Comparison of ENCODE assay signal across 8 cellular contexts in the genomic region with DNA sequence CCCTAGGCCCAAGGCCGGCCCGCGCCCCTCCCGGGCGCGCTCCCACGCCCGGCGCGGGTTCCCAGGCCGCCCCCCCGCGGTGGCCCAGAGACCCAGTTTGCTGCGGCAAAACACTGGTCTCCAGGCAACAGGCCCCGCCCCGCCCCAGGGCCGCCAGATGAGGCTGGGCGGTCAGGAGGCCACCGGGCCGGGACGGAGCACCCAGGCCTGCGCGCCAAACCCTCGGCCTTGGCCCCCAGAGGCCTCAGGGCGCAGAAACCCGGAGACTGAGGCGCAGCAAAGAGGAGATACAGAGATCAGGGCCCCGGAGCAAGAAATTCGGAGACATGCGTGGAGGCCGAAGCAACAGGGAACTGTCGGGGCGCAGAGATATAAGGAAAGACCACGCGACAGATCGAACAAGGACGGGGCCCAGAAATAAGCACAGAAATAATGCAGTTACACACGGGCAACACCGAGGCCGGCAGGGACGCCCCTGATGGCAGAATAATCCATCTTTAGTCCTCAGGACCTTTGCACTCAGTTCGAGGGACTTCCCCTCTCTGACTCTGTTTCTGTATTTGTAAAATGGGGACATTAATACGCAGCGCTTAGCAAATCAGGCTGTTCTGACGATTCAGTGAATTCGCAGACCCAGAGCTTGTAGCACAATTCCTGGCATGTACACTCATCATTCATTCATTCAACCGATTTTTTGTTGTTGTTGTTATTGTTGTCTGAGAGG. TPM values are rescaled to one million over a fixed set of nuclear protein-coding genes. Genes with fewer than 3 reads are reported as not detected.
A peak's percentile ranks its signal among the peaks of the same experiment; 100 is the strongest.
DNase-seq lines count a peak whose midpoint lies in the region; ATAC-seq, FAIRE-seq and TF ChIP-seq lines count a peak whose summit lies in the region.

No MANE protein-coding gene starts in this region.

- TF ChIP-seq CTCF in astrocyte (IDR thresholded peaks at IDR 0.05; ENCODE audit: insufficient read depth, low read depth, low read length), result no peak
- TF ChIP-seq CTCF in prostate gland (IDR thresholded peaks at IDR 0.05), result no peak

- H3K9ac ChIP-seq in astrocyte (ENCODE audit: low read length), result peak overlapping the region; percentile 99

- H3K36me3 ChIP-seq in astrocyte (ENCODE audit: insufficient read depth, low read length) (no peaks in the 10 kb centered on the region), prostate gland (no peaks in the 10 kb centered on the region)

- H3K27me3 Mint-ChIP-seq in astrocyte (ENCODE audit: low read depth, unreplicated experiment), result no peaks in the 10 kb centered on the region

- intact Hi-C loops in right cardiac atrium (cut with DNase I) (no loop called here), prostate gland (cut with DNase I) (no loop called here)

- H3K4me1 ChIP-seq in astrocyte (ENCODE audit: insufficient read depth, low read length), result peaks cover 29% of the 10 kb centered on the region
- peaks cover 7% of the 10 kb centered on the region for H3K4me1 ChIP-seq in right cardiac atrium (ENCODE audit: control insufficient read depth, insufficient read depth, low read length)
- H3K4me1 ChIP-seq in prostate gland (replicated peaks), result no peaks in the 10 kb centered on the region

- H3K27me3 ChIP-seq in astrocyte (ENCODE audit: insufficient read depth, low read length) (no peaks in the 10 kb centered on the region), right cardiac atrium (ENCODE audit: control insufficient read depth, insufficient read depth) (no peaks in the 10 kb centered on the region), prostate gland (replicated peaks; ENCODE audit: insufficient read depth) (no peaks in the 10 kb centered on the region)

- peak overlapping the region; percentile 91 for H3K27ac Mint-ChIP-seq in astrocyte (ENCODE audit: unreplicated experiment)

- H3K9me3 Mint-ChIP-seq in astrocyte (ENCODE audit: unreplicated experiment), result no peaks in the 10 kb centered on the region

- peak overlapping the region; percentile 60 for H3K4me3 Mint-ChIP-seq in astrocyte (ENCODE audit: unreplicated experiment)

- H3K9me3 ChIP-seq in astrocyte (ENCODE audit: insufficient read depth, low read depth, low read length), result no peaks in the 10 kb centered on the region
- no peaks in the 10 kb centered on the region for H3K9me3 ChIP-seq in right cardiac atrium (ENCODE audit: control insufficient read depth, low read length)
- H3K9me3 ChIP-seq in prostate gland, result no peaks in the 10 kb centered on the region

- 10% methylated on average over 47 of the region's 47 CpGs for WGBS in right cardiac atrium
- WGBS in prostate gland, result 17% methylated on average over 43 of the region's 47 CpGs

- H3K27ac ChIP-seq in astrocyte (ENCODE audit: low read depth, low read length) (peak overlapping the region; percentile 71), right cardiac atrium (ENCODE audit: low read length) (peak overlapping the region; percentile 67), prostate gland (peak overlapping the region; percentile 93 to 96)

- no peaks in the 10 kb centered on the region for H3K79me2 ChIP-seq in astrocyte (ENCODE audit: insufficient read depth, low read length)

- no peaks in the 10 kb centered on the region for H3K36me3 Mint-ChIP-seq in astrocyte (ENCODE audit: low read depth, unreplicated experiment)

- FAIRE-seq in astrocyte (lab: Jason Lieb, UNC), result no peak

- H3K4me3 ChIP-seq in astrocyte (ENCODE audit: insufficient read depth, low read depth, low read length), result peak overlapping the region; percentile 13
- peak overlapping the region; percentile 55 for H3K4me3 ChIP-seq in right cardiac atrium (ENCODE audit: low read length)
- H3K4me3 ChIP-seq in prostate gland, result peak overlapping the region; percentile 32 to 42

- ATAC-seq in GM19025 (IDR thresholded peaks at IDR 0.05; ENCODE audit: low read depth, unreplicated experiment) (peak; percentile 50), right cardiac atrium (peak; percentile 81 to 85), HG03095 (IDR thresholded peaks at IDR 0.05; ENCODE audit: unreplicated experiment) (no peak)

- H3K4me1 Mint-ChIP-seq in astrocyte (ENCODE audit: low read depth, unreplicated experiment), result peaks cover 10% of the 10 kb centered on the region

- H2AFZ ChIP-seq in astrocyte (ENCODE audit: low read depth, low read length), result peak overlapping the region; percentile 15

- no peaks in the 10 kb centered on the region for H4K20me1 ChIP-seq in astrocyte (ENCODE audit: insufficient read depth, low read length)

- H3K4me2 ChIP-seq in astrocyte (ENCODE audit: low read length), result peak overlapping the region; percentile 97

- DNase-seq in Ammon's horn (ENCODE audit: low spot score) (peak; percentile 92), Kasumi-1 (lab: John Stamatoyannopoulos, UW) (peak; percentile 54 to 61), T-helper 22 cell (ENCODE audit: low read depth) (peak; percentile 70), astrocyte (ENCODE audit: low read depth) (peak; percentile 64), right cardiac atrium (peak; percentile 97 to 99 (median 99)), prostate gland (ENCODE audit: low spot score) (peak; percentile 88)

- TF ChIP-seq POLR2A in prostate gland (IDR thresholded peaks at IDR 0.05), result peak; percentile 61

RNA-seq across cellular contexts. Expression of a gene that starts 20.8 kb away (rescaled TPM):
- total RNA-seq in astrocyte, result 67.5 and 70.4 TPM in 2 replicates
- 100 to 1,000 TPM; 133 to 143 (median 139) TPM for total RNA-seq in right cardiac atrium
- 139 TPM for polyA plus RNA-seq in right cardiac atrium
- total RNA-seq in prostate gland, result 100 to 1,000 TPM; 142 to 151 TPM

RNA-seq across cellular contexts. Expression of a gene that starts 23.3 kb away (rescaled TPM):
- total RNA-seq in astrocyte (8.2 and 13.3 TPM in 2 replicates), right cardiac atrium (10 to 100 TPM in 1 of 4 donors, 1 to 10 TPM in 3; 1.6 to 16.3 (median 6.1) TPM), prostate gland (1 to 10 TPM; 2.5 to 6.4 TPM)
- 57.8 TPM for polyA plus RNA-seq in right cardiac atrium

RNA-seq across cellular contexts. Expression of a gene that starts 38.0 kb away (rescaled TPM):
- total RNA-seq in astrocyte (10.9 and 12.8 TPM in 2 replicates), right cardiac atrium (1 to 10 TPM; 4.0 to 6.3 (median 5.0) TPM), prostate gland (1 to 10 TPM; 6.6 to 8.9 TPM)
- 4.0 TPM for polyA plus RNA-seq in right cardiac atrium

RNA-seq across cellular contexts. Expression of a gene that starts 39.6 kb away (rescaled TPM):
- total RNA-seq in astrocyte (56.6 and 56.7 TPM in 2 replicates), right cardiac atrium (100 to 1,000 TPM; 131 to 161 (median 150) TPM), prostate gland (10 to 100 TPM; 56.1 to 60.3 TPM)
- 100 TPM for polyA plus RNA-seq in right cardiac atrium

RNA-seq across cellular contexts. Expression of a gene that starts 52.4 kb away (rescaled TPM):
- total RNA-seq in astrocyte, result 29.1 and 35.3 TPM in 2 replicates
- total RNA-seq in right cardiac atrium, result 10 to 100 TPM; 18.7 to 26.4 (median 20.4) TPM
- 20.2 TPM for polyA plus RNA-seq in right cardiac atrium
- 10 to 100 TPM in 1 of 2 donors, 1 to 10 TPM in 1; 7.2 to 19.7 TPM for total RNA-seq in prostate gland
